8 cellular contexts compared by ENCODE assay signal in the genomic region with DNA sequence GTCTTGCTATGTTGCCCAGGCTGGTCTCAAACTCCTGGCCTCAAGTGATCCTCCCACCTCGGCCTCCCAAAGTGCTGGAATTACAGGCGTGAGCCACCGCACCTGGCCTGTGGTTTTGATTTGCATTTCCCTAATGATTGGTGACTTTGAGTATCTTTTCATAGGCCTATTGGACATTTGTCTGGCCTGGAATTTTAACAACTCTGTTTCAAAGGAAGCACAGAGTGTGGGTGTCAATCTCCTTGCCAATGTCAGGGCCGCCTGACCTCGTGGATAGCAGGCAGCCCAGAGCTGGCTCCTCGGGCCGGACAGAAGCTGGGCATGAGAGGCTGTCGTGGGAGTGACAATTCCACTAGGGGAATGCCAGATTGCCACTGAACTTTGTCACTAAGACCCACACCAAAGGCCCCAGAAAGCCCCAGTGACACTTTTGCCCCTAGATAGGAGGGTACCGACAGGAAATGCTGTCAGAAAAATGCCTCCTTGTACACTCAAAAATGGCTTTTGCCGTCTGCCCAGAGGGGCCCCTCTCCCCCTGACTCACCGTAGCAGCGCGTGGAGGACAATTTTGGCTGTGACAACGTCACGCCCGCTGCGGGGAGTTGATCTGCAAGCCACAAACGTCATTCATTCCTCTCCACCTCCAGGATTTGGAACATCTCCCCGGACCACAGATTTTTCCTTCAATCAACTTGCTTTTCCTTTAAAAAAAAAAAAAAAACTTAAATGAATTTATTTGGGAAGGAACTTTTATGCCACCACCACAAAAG. TPM values are rescaled to one million over a fixed set of nuclear protein-coding genes. Genes with fewer than 3 reads are reported as not detected.
DNase-seq lines count a peak whose midpoint lies in the region; ATAC-seq and TF ChIP-seq lines count a peak whose summit lies in the region.

No MANE protein-coding gene starts in this region.

- peaks cover 86% of the 10 kb centered on the region for H3K4me1 Mint-ChIP-seq in activated naive CD8-positive, alpha-beta T cell treated with anti-CD3 and anti-CD28 coated beads, Interleukin-2, amount 50 U/mL, for 24 hours
- peaks cover 26% of the 10 kb centered on the region for H3K4me1 Mint-ChIP-seq in nephron

- H3K4me1 ChIP-seq in DOHH2 (ENCODE audit: control insufficient read depth, low read length) (peaks cover 61% of the 10 kb centered on the region), thoracic aorta (ENCODE audit: control insufficient read depth in 1 of 2, low read depth in 2 of 2) (peaks cover 18 to 38% of the 10 kb centered on the region in 2 donors)

- peak overlapping the region; percentile 99 for H3K27ac Mint-ChIP-seq in activated naive CD8-positive, alpha-beta T cell treated with anti-CD3 and anti-CD28 coated beads, Interleukin-2, amount 50 U/mL, for 24 hours
- H3K27ac Mint-ChIP-seq in nephron: peak overlapping the region; percentile 53 to 86 (median 73)

- ATAC-seq in activated naive CD8-positive, alpha-beta T cell treated with anti-CD3 and anti-CD28 coated beads, Interleukin-2, amount 50 U/mL, for 24 hours: peak; percentile 84
- ATAC-seq in thoracic aorta (ENCODE audit: insufficient number of reproducible peaks, low FRiP score, low read depth): peak; percentile 66

- no peaks in the 10 kb centered on the region for H3K79me2 ChIP-seq in DOHH2 (ENCODE audit: control insufficient read depth, low read length)

- H3K36me3 Mint-ChIP-seq in activated naive CD8-positive, alpha-beta T cell treated with anti-CD3 and anti-CD28 coated beads, Interleukin-2, amount 50 U/mL, for 24 hours (ENCODE audit: low read depth): peaks cover 11% of the 10 kb centered on the region
- no peaks in the 10 kb centered on the region for H3K36me3 Mint-ChIP-seq in nephron (ENCODE audit: low read depth)

- peak; percentile 74 to 88 (median 84) for DNase-seq in T-helper 1 cell
- DNase-seq in activated naive CD8-positive, alpha-beta T cell treated with anti-CD3 and anti-CD28 coated beads, Interleukin-2, amount 50 U/mL, for 24 hours: peak; percentile 89
- no peak for DNase-seq in thoracic aorta (ENCODE audit: low spot score)
- DNase-seq in DMS53 (lab: John Stamatoyannopoulos, UW): no peak
- no peak for DNase-seq in NCI-H128 (lab: John Stamatoyannopoulos, UW; ENCODE audit: unreplicated experiment)
- no peak for DNase-seq in mesenteric fat pad (ENCODE audit: low spot score)

- H3K4me3 ChIP-seq in DOHH2 (ENCODE audit: low read length) (peak overlapping the region; percentile 52), thoracic aorta (peak overlapping the region; percentile 61)

- H3K4me3 Mint-ChIP-seq in activated naive CD8-positive, alpha-beta T cell treated with anti-CD3 and anti-CD28 coated beads, Interleukin-2, amount 50 U/mL, for 24 hours: peak overlapping the region; percentile 82
- no peak overlapping the region for H3K4me3 Mint-ChIP-seq in nephron

- H3K27ac ChIP-seq in DOHH2 (ENCODE audit: low read depth, low read length): peak overlapping the region; percentile 60
- peak overlapping the region; percentile 85 to 88 for H3K27ac ChIP-seq in thoracic aorta

- H4K20me1 ChIP-seq in DOHH2 (ENCODE audit: control insufficient read depth, insufficient read depth, low read depth, low read length): no peaks in the 10 kb centered on the region

- H3K9me3 ChIP-seq in DOHH2 (ENCODE audit: control insufficient read depth, insufficient read depth, low read length): no peaks in the 10 kb centered on the region
- no peaks in the 10 kb centered on the region for H3K9me3 ChIP-seq in thoracic aorta

- no peaks in the 10 kb centered on the region for H3K9me3 Mint-ChIP-seq in activated naive CD8-positive, alpha-beta T cell treated with anti-CD3 and anti-CD28 coated beads, Interleukin-2, amount 50 U/mL, for 24 hours
- H3K9me3 Mint-ChIP-seq in nephron: no peaks in the 10 kb centered on the region

- TF ChIP-seq CTCF in DOHH2 (IDR thresholded peaks at IDR 0.05; ENCODE audit: low read depth, low read length, poor library complexity, severe bottlenecking) (no peak), nephron (IDR thresholded peaks at IDR 0.05; ENCODE audit: unreplicated experiment in 3 of 3) (no peak), thoracic aorta (IDR thresholded peaks at IDR 0.05) (no peak)

- no peaks in the 10 kb centered on the region for H3K9me2 ChIP-seq in DOHH2 (replicated peaks; ENCODE audit: control insufficient read depth, low read length)

- peaks cover 2% of the 10 kb centered on the region for H3K27me3 Mint-ChIP-seq in activated naive CD8-positive, alpha-beta T cell treated with anti-CD3 and anti-CD28 coated beads, Interleukin-2, amount 50 U/mL, for 24 hours
- H3K27me3 Mint-ChIP-seq in nephron (ENCODE audit: low read depth): no peaks in the 10 kb centered on the region

- peak overlapping the region; percentile 76 for H3K4me2 ChIP-seq in DOHH2 (ENCODE audit: low read length)

- H3K36me3 ChIP-seq in DOHH2 (ENCODE audit: control insufficient read depth, low read length) (no peaks in the 10 kb centered on the region), thoracic aorta (no peaks in the 10 kb centered on the region)

- H3F3A ChIP-seq in DOHH2 (ENCODE audit: control insufficient read depth, insufficient read depth): peaks cover 10% of the 10 kb centered on the region

- peaks cover 7% of the 10 kb centered on the region for H3K27me3 ChIP-seq in DOHH2 (ENCODE audit: control insufficient read depth, low read length)
- H3K27me3 ChIP-seq in thoracic aorta (replicated peaks; ENCODE audit: insufficient read depth): no peaks in the 10 kb centered on the region

RNA-seq across cellular contexts. Expression of a gene that starts 11.7 kb away (rescaled TPM):
- total RNA-seq in thoracic aorta (100 to 1,000 TPM; 199 to 281 TPM), mesenteric fat pad (127 TPM)

RNA-seq across cellular contexts. Expression of a gene that starts 49.6 kb away (rescaled TPM):
- total RNA-seq in thoracic aorta (10 to 100 TPM; 77.4 to 81.6 TPM), mesenteric fat pad (53.0 TPM)

Comparison
In these comparisons a context has a peak if more than half of its experiments do, and no peak if none do; other contexts are left out.
1. DNase-seq: peak in T-helper 1 cell (5 of 5) and activated naive CD8-positive, alpha-beta T cell treated with anti-CD3 and anti-CD28 coated beads, Interleukin-2, amount 50 U/mL, for 24 hours (single experiment); none in thoracic aorta (single experiment), DMS53 (single experiment), NCI-H128 (single experiment) and mesenteric fat pad (single experiment).